Comparison of ENCODE assay signal across 15 cellular contexts in genomic region chr18:22427797-22428549, GRCh38. TPM values are rescaled to one million over a fixed set of nuclear protein-coding genes. Genes with fewer than 3 reads are reported as not detected.
"Had no signal": no experiment of that assay in that cellular context is flagged by ENCODE, and none has a peak within 500 bp of the region (broad histone marks: within the 10 kb centered on the region; RNA-seq: fewer than 3 reads in every experiment).

No MANE protein-coding gene starts in this region.

- H3K4me1 Mint-ChIP-seq: activated naive CD4-positive, alpha-beta T cell treated with anti-CD3 and anti-CD28 coated beads, Interleukin-2, amount 10 ng/mL, durations not matched to agents 7 days and 5 days had no signal

- H3K4me2 ChIP-seq: smooth muscle cell had no signal

- DNase-seq: activated naive CD4-positive, alpha-beta T cell treated with anti-CD3 and anti-CD28 coated beads, Interleukin-2, amount 10 ng/mL, durations not matched to agents 7 days and 5 days; left lung; stimulated activated naive CD4-positive, alpha-beta T cell; upper lobe of right lung had no signal

- H3K4me3 ChIP-seq: left lung, smooth muscle cell, upper lobe of right lung had no signal

- H3K27ac ChIP-seq: left lung, upper lobe of right lung had no signal

- H3K4me3 Mint-ChIP-seq: activated naive CD4-positive, alpha-beta T cell treated with anti-CD3 and anti-CD28 coated beads, Interleukin-2, amount 10 ng/mL, durations not matched to agents 7 days and 5 days had no signal

- H3K9me3 Mint-ChIP-seq: activated naive CD4-positive, alpha-beta T cell treated with anti-CD3 and anti-CD28 coated beads, Interleukin-2, amount 10 ng/mL, durations not matched to agents 7 days and 5 days; activated T-helper 2 cell treated with anti-CD3 and anti-CD28 coated beads, Interferon-gamma antibody, Interleukin-2, Interleukin-4, amounts not matched to agents 10 μg/mL and 5 μg/mL and 100 μg/mL, durations not matched to agents 14 hours and 24 hours and 36 hours had no signal

- H3K27me3 ChIP-seq: left lung, upper lobe of right lung had no signal

- H3K36me3 ChIP-seq: left lung, upper lobe of right lung had no signal

- H3K27me3 Mint-ChIP-seq: activated naive CD4-positive, alpha-beta T cell treated with anti-CD3 and anti-CD28 coated beads, Interleukin-2, amount 10 ng/mL, durations not matched to agents 7 days and 5 days had no signal

- H3K9me3 ChIP-seq: left lung, upper lobe of right lung had no signal

- H3K27ac Mint-ChIP-seq: activated naive CD4-positive, alpha-beta T cell treated with anti-CD3 and anti-CD28 coated beads, Interleukin-2, amount 10 ng/mL, durations not matched to agents 7 days and 5 days; activated T-helper 2 cell treated with anti-CD3 and anti-CD28 coated beads, Interferon-gamma antibody, Interleukin-2, Interleukin-4, amounts not matched to agents 10 μg/mL and 5 μg/mL and 100 μg/mL, durations not matched to agents 14 hours and 24 hours and 36 hours had no signal

- H3K36me3 Mint-ChIP-seq: activated naive CD4-positive, alpha-beta T cell treated with anti-CD3 and anti-CD28 coated beads, Interleukin-2, amount 10 ng/mL, durations not matched to agents 7 days and 5 days had no signal

- H3K4me1 ChIP-seq: left lung had no signal

- ATAC-seq: activated CD4-positive, CD25-positive, alpha-beta regulatory T cell treated with anti-CD3 and anti-CD28 coated beads, Interleukin-2, amount 50 U/mL, for 24 hours; left lung; upper lobe of right lung had no signal

RNA-seq across cellular contexts. Expression of gene CTAGE1, which starts 10.3 kb away (rescaled TPM):
- total RNA-seq: activated T-helper 2 cell treated with anti-CD3 and anti-CD28 coated beads, Interferon-gamma antibody, Interleukin-2, Interleukin-4, amounts not matched to agents 10 μg/mL and 5 μg/mL and 100 μg/mL, durations not matched to agents 14 hours and 24 hours and 36 hours; cerebellum; dermis microvascular lymphatic vessel endothelial cell; left lung; mesenteric fat pad; osteocyte; smooth muscle cell; T-helper 2 cell treated with Interferon-gamma antibody and Interleukin-4, amounts not matched to agents 100 ng/mL and 5 ng/mL, for 36 hours; upper lobe of right lung had no signal
- polyA plus RNA-seq: adipose tissue, esophagus, neural cell, smooth muscle cell had no signal
